1 cellular context compared by ENCODE assay signal in genomic region chr15:59549826-59550225, GRCh38.
TF ChIP-seq lines count a peak whose summit lies in the region.

No MANE protein-coding gene starts in this region.

TF ChIP-seq in GM23338, 12 proteins besides CTCF, POLR2A, EP300 and RAD21 (continued from another document):
- no peak for TF ChIP-seq REST (IDR thresholded peaks at IDR 0.05; ENCODE audit: unreplicated experiment)
- TF ChIP-seq POLR2AphosphoS5 (IDR thresholded peaks at IDR 0.05; ENCODE audit: low read depth), result no peak
- TF ChIP-seq ZNF462 (CRISPR knock-in tag; IDR thresholded peaks at IDR 0.05), result no peak
- TF ChIP-seq ZNF331 (CRISPR knock-in tag; IDR thresholded peaks at IDR 0.05; ENCODE audit: low read depth), result no peak
- TF ChIP-seq NANOG (IDR thresholded peaks at IDR 0.05; ENCODE audit: borderline replicate concordance), result no peak
- no peak for TF ChIP-seq JUNB (IDR thresholded peaks at IDR 0.05; ENCODE audit: unreplicated experiment)
- no peak for TF ChIP-seq EZH2phosphoT487 (IDR thresholded peaks at IDR 0.05; ENCODE audit: unreplicated experiment)
- no peak for TF ChIP-seq ZNF114 (CRISPR knock-in tag; IDR thresholded peaks at IDR 0.05)
- no peak for TF ChIP-seq EZH2 (IDR thresholded peaks at IDR 0.05; ENCODE audit: low read depth, unreplicated experiment)
TF ChIP-seq in GM23338: peak in this region for 0.
